Comparison of ENCODE assay signal across 18 cellular contexts in genomic region chr10:103828587-103829186, GRCh38. TPM values are rescaled to one million over a fixed set of nuclear protein-coding genes. Genes with fewer than 3 reads are reported as not detected.
DNase-seq lines count a peak whose midpoint lies in the region; ATAC-seq, FAIRE-seq and TF ChIP-seq lines count a peak whose summit lies in the region.
"Had no signal": no experiment of that assay in that cellular context is flagged by ENCODE, and none has a peak within 500 bp of the region (broad histone marks: within the 10 kb centered on the region; RNA-seq: fewer than 3 reads in every experiment).

No MANE protein-coding gene starts in this region.

- no peak for TF ChIP-seq RAD21 in HepG2 (CRISPR knock-in tag; IDR thresholded peaks at IDR 0.05)

- FAIRE-seq in HepG2 (lab: Jason Lieb, UNC) (peak; percentile 82), urothelium cell line (lab: Jason Lieb, UNC) (peak; percentile 52)
- FAIRE-seq: endometrium, small intestine had no signal

- H3K4me1 ChIP-seq in HepG2 (ENCODE audit: insufficient read depth, low read length) (peaks cover 73% of the 10 kb centered on the region), right lobe of liver (peaks cover 0 to 4% (median 1%) of the 10 kb centered on the region in 4 donors)

- H3K27ac ChIP-seq in HepG2 (ENCODE audit: extremely low read length, insufficient read depth, low read length) (peak overlapping the region; percentile 48), right lobe of liver (no peak overlapping the region)
- H3K27ac ChIP-seq: SJCRH30, vagina had no signal

- ATAC-seq in HepG2, result peak; percentile 77
- no peak for ATAC-seq in right lobe of liver
- ATAC-seq: stimulated activated memory B cell treated with anti-CD40 and anti-IgM and Interleukin-4, amounts not matched to agents 10 μg/mL and 1 μg/mL and 100 μg/mL, for 72 hours had no signal

- DNase-seq in HepG2 (ENCODE audit: low spot score) (peak; percentile 41), right lobe of liver (no peak), astrocyte of the spinal cord (ENCODE audit: low read depth, low spot score) (peak; percentile 61), left kidney (ENCODE audit: low read depth, low spot score) (peak; percentile 67), urothelium cell line (ENCODE audit: low spot score) (no peak), H7 (no peak), midbrain (lab: John Stamatoyannopoulos, UW) (no peak), kidney glomerular epithelial cell (lab: John Stamatoyannopoulos, UW) (no peak)
- DNase-seq: activated naive CD4-positive, alpha-beta T cell; glutamatergic neuron; MV-4-11; NCI-H1694 treated with DMSO at 0.1 percent for 48 hours; NCI-H774; SJCRH30 had no signal

- in situ Hi-C loops in HepG2 (cut with HindIII; ENCODE audit: extremely low pct_ligation_motif_present, low pct_unique_long_range_greater_than_20kb), result no loop called here
- in situ Hi-C loops in astrocyte of the spinal cord (cut with HindIII; ENCODE audit: low sequenced_read_pairs), result no loop called here

- peak overlapping the region; percentile 35; the same call in 1 of the 2 replicates for H3K4me2 ChIP-seq in HepG2 (ENCODE audit: low read depth, low read length)

- no peak for TF ChIP-seq POLR2A in HepG2 (IDR thresholded peaks at IDR 0.05; ENCODE audit: insufficient read depth in 1 of 2, low read depth in 2 of 2, low read length in 2 of 2)
- no peak for TF ChIP-seq POLR2A in right lobe of liver (IDR thresholded peaks at IDR 0.05)

- H3K36me3 ChIP-seq in HepG2 (replicated peaks in 1 of 2; ENCODE audit: control insufficient read depth in 1 of 2, insufficient read depth in 2 of 2, low read length in 2 of 2) (peaks cover 1 to 19% of the 10 kb centered on the region in 2 experiments; a peak in 2 of 5 replicates), right lobe of liver (no peaks in the 10 kb centered on the region), H7 (replicated peaks; ENCODE audit: control insufficient read depth, insufficient read depth, low read length) (no peaks in the 10 kb centered on the region)
- H3K36me3 ChIP-seq: SJCRH30, vagina had no signal

- no peak overlapping the region for H3K9ac ChIP-seq in HepG2 (ENCODE audit: insufficient read depth, low read depth, low read length)

- peaks cover 16% of the 10 kb centered on the region for H4K20me1 ChIP-seq in HepG2 (ENCODE audit: insufficient read depth, low read length)

- H3K79me2 ChIP-seq in HepG2 (ENCODE audit: insufficient read depth, low read length), result peaks cover 93% of the 10 kb centered on the region

- 50% methylated on average over 7 of the region's 7 CpGs for WGBS in HepG2 (ENCODE audit: low lambda C conversion rate)
- 79% methylated on average over 7 of the region's 7 CpGs for WGBS in right lobe of liver (ENCODE audit: insufficient coverage, low coverage, low lambda C conversion rate, missing lambda C conversion rate)

- H3K27me3 ChIP-seq in HepG2 (ENCODE audit: control insufficient read depth in 1 of 2, insufficient read depth in 2 of 2, low read length in 2 of 2) (no peaks in the 10 kb centered on the region), right lobe of liver (no peaks in the 10 kb centered on the region), H7 (ENCODE audit: control insufficient read depth, insufficient read depth, low read length) (no peaks in the 10 kb centered on the region; the same call in 1 of the 2 replicates)
- H3K27me3 ChIP-seq: SJCRH30, vagina had no signal

- no TSS peak for BruUV-seq in HepG2 (replicated peaks; lab: Mats Ljungman, UMichigan)

- intact Hi-C loops in HepG2 (cut with micrococcal nuclease; ENCODE audit: unreplicated experiment) (no loop called here), right lobe of liver (cut with DNase I) (no loop called here)

- H3K4me3 ChIP-seq in HepG2 (replicated peaks in 1 of 3; ENCODE audit: insufficient read depth in 1 of 3, low read depth in 2 of 3, low read length in 3 of 3) (no peak overlapping the region), right lobe of liver (no peak overlapping the region), astrocyte of the spinal cord (ENCODE audit: low read depth, low read length) (no peak overlapping the region), H7 (ENCODE audit: insufficient read depth, low read depth, low read length) (no peak overlapping the region)
- H3K4me3 ChIP-seq: SJCRH30, vagina had no signal

- no peaks in the 10 kb centered on the region for H3K9me3 ChIP-seq in HepG2 (ENCODE audit: low read length)
- H3K9me3 ChIP-seq in right lobe of liver, result no peaks in the 10 kb centered on the region
- H3K9me3 ChIP-seq: vagina had no signal

- TF ChIP-seq EP300 in HepG2 (IDR thresholded peaks at IDR 0.05; ENCODE audit: low read depth in 2 of 2, low read length in 2 of 2), result no peak
- TF ChIP-seq EP300 in HepG2 (CRISPR knock-in tag; IDR thresholded peaks at IDR 0.05; ENCODE audit: borderline replicate concordance), result no peak

- POLR2A ChIA-PET in HepG2 (lab: Yijun Ruan, JAX), result interaction anchor here (1.8 to 2.3 kb wide), 2 partner anchors 25 to 35 kb away, joined by 7 to 8 read pairs; no protein-coding TSS in a partner anchor

- no peak overlapping the region for H2AFZ ChIP-seq in HepG2 (ENCODE audit: low read length)

- CTCF ChIA-PET in HepG2 (lab: Yijun Ruan, JAX; ENCODE audit: low intra/inter-chr PET ratio, low total read pairs), result interaction anchor here (1.0 kb wide), 1 partner anchor 47 kb away, joined by 3 read pairs; no protein-coding TSS in a partner anchor

- TF ChIP-seq CTCF in HepG2 (CRISPR knock-in tag; IDR thresholded peaks at IDR 0.05), result no peak
- TF ChIP-seq CTCF in right lobe of liver (IDR thresholded peaks at IDR 0.05), result no peak
- no peak for TF ChIP-seq CTCF in astrocyte of the spinal cord (IDR thresholded peaks at IDR 0.05; ENCODE audit: low read depth, low read length)

TF ChIP-seq in HepG2, 621 proteins besides CTCF, POLR2A, EP300 and RAD21:
- TF ChIP-seq SOX13 (IDR thresholded peaks at IDR 0.05), result no peak
- 0 out of 4 replicates have a peak, but pooled peaks of 1 of the 2 experiments have one; percentile 26 for TF ChIP-seq SOX13 (CRISPR knock-in tag; conservative IDR thresholded peaks at IDR 0.05 in 1 of 2, IDR thresholded peaks at IDR 0.05 in 1 of 2)
- TF ChIP-seq HNF4A (CRISPR knock-in tag; IDR thresholded peaks at IDR 0.05), result 0 out of 2 replicates have a peak, but pooled peaks have one; percentile 6
- 0 out of 2 replicates have a peak, but pooled peaks have one; percentile 28 for TF ChIP-seq ZNF644 (CRISPR knock-in tag; IDR thresholded peaks at IDR 0.05; ENCODE audit: low read depth)
- no peak for TF ChIP-seq ZMAT5 (CRISPR knock-in tag; IDR thresholded peaks at IDR 0.05; ENCODE audit: borderline replicate concordance, low read depth)
- no peak for TF ChIP-seq GLMP (CRISPR knock-in tag; IDR thresholded peaks at IDR 0.05; ENCODE audit: borderline replicate concordance)
- TF ChIP-seq ZNF124 (CRISPR knock-in tag; IDR thresholded peaks at IDR 0.05), result no peak
- TF ChIP-seq ZBTB43 (CRISPR knock-in tag; conservative IDR thresholded peaks at IDR 0.05), result no peak
- TF ChIP-seq TBL1XR1 (IDR thresholded peaks at IDR 0.05; ENCODE audit: borderline replicate concordance, low read length, partially characterized antibody), result no peak
TF ChIP-seq in HepG2: peak in this region for 3.

RNA-seq across cellular contexts. Expression of gene SH3PXD2A, which starts 26.7 kb away (rescaled TPM):
- total RNA-seq in HepG2 (2016; rRNA removed; fragmentation: Illumina TruSeq; extraction: Trizol) (11.3 and 11.9 TPM in 2 replicates), right lobe of liver (10 to 100 TPM in 3 of 6 experiments, 1 to 10 TPM in 3; 3.0 to 38.3 (median 10.0) TPM)
- total RNA-seq in HepG2 (2016; cell fraction: cytosol; rRNA removed; fragmentation: Illumina TruSeq; extraction: Trizol; ENCODE audit: low read depth), result 4.0 and 4.5 TPM in 2 replicates
- total RNA-seq in HepG2 (2016; cell fraction: insoluble cytoplasmic fraction; rRNA removed; fragmentation: Illumina TruSeq; extraction: Trizol), result 9.8 and 11.8 TPM in 2 replicates
- 5.9 and 6.1 TPM in 2 replicates for total RNA-seq in HepG2 (2016; cell fraction: membrane; rRNA removed; fragmentation: Illumina TruSeq; extraction: Trizol)
- 16.3 and 19.2 TPM in 2 replicates for total RNA-seq in HepG2 (2016; cell fraction: nucleus; rRNA removed; fragmentation: Illumina TruSeq; extraction: Trizol)
- 11.1 and 12.3 TPM in 2 replicates for polyA plus RNA-seq in HepG2 (2011; rRNA removed)
- 6.6 and 7.4 TPM in 2 replicates for polyA plus RNA-seq in HepG2 (2011; cell fraction: cytosol; rRNA removed)
- 57.1 and 64.0 TPM in 2 replicates for polyA plus RNA-seq in HepG2 (2011; cell fraction: nucleus; rRNA removed)
- polyA plus RNA-seq in HepG2 (2012), result 17.1 and 19.3 TPM in 2 replicates
- 0.71 and 0.86 TPM in 2 replicates for polyA plus RNA-seq in HepG2 (2016; cell fraction: cytosol; fragmentation: Illumina TruSeq; extraction: Trizol; ENCODE audit: low read depth)
- 12.9 and 16.7 TPM in 2 replicates for polyA plus RNA-seq in HepG2 (2016; cell fraction: insoluble cytoplasmic fraction; fragmentation: Illumina TruSeq; extraction: Trizol; ENCODE audit: low read depth)
- 3.4 and 3.5 TPM in 2 replicates for polyA plus RNA-seq in HepG2 (2016; cell fraction: membrane; fragmentation: Illumina TruSeq; extraction: Trizol; ENCODE audit: low read depth)
- 64.6 and 72.1 TPM in 2 replicates for polyA plus RNA-seq in HepG2 (2016; cell fraction: nucleus; fragmentation: Illumina TruSeq; extraction: Trizol; ENCODE audit: insufficient read depth, low read depth)
- 15.4 and 19.2 TPM in 2 replicates for polyA minus RNA-seq in HepG2 (2011; rRNA and poly(A)+ RNA removed; ENCODE audit: low replicate concordance)
- 13.5 and 14.3 TPM in 2 replicates for polyA minus RNA-seq in HepG2 (2011; cell fraction: cytosol; rRNA and poly(A)+ RNA removed)
- 19.7 and 22.9 TPM in 2 replicates for polyA minus RNA-seq in HepG2 (2011; cell fraction: nucleus; rRNA and poly(A)+ RNA removed)
- total RNA-seq in H7 (2014; rRNA removed; shearing (Covaris generic)), result 6.8 and 8.1 TPM in 2 replicates

Comparison
In these comparisons a context has a peak if more than half of its experiments do, and no peak if none do; other contexts are left out.
1. DNase-seq: peak in HepG2 (single experiment), astrocyte of the spinal cord (single experiment) and left kidney (single experiment); none in right lobe of liver (0 of 3), urothelium cell line (single experiment), H7 (single experiment), midbrain (single experiment) and kidney glomerular epithelial cell (single experiment).